In the genomic region with DNA sequence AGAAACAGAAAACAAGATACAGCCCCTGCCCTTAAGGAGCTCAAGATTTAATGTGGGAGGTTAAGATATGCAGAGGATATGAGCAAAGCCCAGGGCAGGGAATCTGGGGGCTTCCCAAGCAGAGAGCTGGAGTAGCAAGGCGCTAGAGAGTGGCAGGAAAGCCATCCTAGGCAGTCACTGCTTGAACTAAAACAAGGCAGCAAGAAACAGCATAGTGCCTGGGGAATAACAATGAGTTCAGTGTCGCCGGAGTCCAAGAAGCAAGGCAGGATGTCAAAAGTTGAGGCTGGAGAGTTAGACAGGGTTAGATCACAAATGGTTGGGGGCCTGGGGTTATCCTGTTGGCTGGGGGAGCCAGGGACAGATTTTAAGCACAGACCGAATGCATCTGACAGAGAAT, we compare ENCODE assay signal across 21 cellular contexts. TPM values are rescaled to one million over a fixed set of nuclear protein-coding genes. Genes with fewer than 3 reads are reported as not detected.
DNase-seq lines count a peak whose midpoint lies in the region; FAIRE-seq and TF ChIP-seq lines count a peak whose summit lies in the region.
"Had no signal": no experiment of that assay in that cellular context is flagged by ENCODE, and none has a peak within 500 bp of the region (broad histone marks: within the 10 kb centered on the region; RNA-seq: fewer than 3 reads in every experiment).

No MANE protein-coding gene starts in this region.

- no peak overlapping the region for H3K4me3 ChIP-seq in BLaER1 treated with 17β-estradiol and CSF1 and Interleukin-3, amounts not matched to agents 10 nM and 100 nM
- H3K4me3 ChIP-seq in right atrium auricular region (no peak overlapping the region), neural progenitor cell (no peak overlapping the region)
- H3K4me3 ChIP-seq: SK-N-MC had no signal

- H2AFZ ChIP-seq in neural progenitor cell (replicated peaks): no peak overlapping the region

- H3K36me3 Mint-ChIP-seq in brain: peaks cover 18% of the 10 kb centered on the region
- peaks cover 30% of the 10 kb centered on the region for H3K36me3 Mint-ChIP-seq in neural progenitor cell
- H3K36me3 Mint-ChIP-seq: memory B cell; naive thymus-derived CD8-positive, alpha-beta T cell had no signal

- no peaks in the 10 kb centered on the region for H3K27me3 Mint-ChIP-seq in brain
- H3K27me3 Mint-ChIP-seq in neural progenitor cell (ENCODE audit: insufficient read depth, low read depth): peaks cover 2% of the 10 kb centered on the region
- H3K27me3 Mint-ChIP-seq: activated CD8-positive, alpha-beta T cell treated with anti-CD3 and anti-CD28 coated beads for 36 hours; memory B cell; naive thymus-derived CD8-positive, alpha-beta T cell had no signal

- H3K9me3 ChIP-seq in BLaER1 treated with 17β-estradiol and CSF1 and Interleukin-3, amounts not matched to agents 10 nM and 100 nM (replicated peaks in 1 of 11): no peaks in the 10 kb centered on the region
- H3K9me3 ChIP-seq in right atrium auricular region (no peaks in the 10 kb centered on the region), neural progenitor cell (ENCODE audit: low read depth) (no peaks in the 10 kb centered on the region)

- no peak overlapping the region for H3K9ac ChIP-seq in BLaER1 treated with 17β-estradiol and CSF1 and Interleukin-3, amounts not matched to agents 10 nM and 100 nM
- no peak overlapping the region for H3K9ac ChIP-seq in neural progenitor cell

- H4K20me1 ChIP-seq in BLaER1 treated with 17β-estradiol and CSF1 and Interleukin-3, amounts not matched to agents 10 nM and 100 nM: no peaks in the 10 kb centered on the region
- H4K20me1 ChIP-seq in neural progenitor cell (ENCODE audit: low read depth): peaks cover 100% of the 10 kb centered on the region

- H3K27ac Mint-ChIP-seq in brain: peak overlapping the region; percentile 65 to 91 (median 88)
- H3K27ac Mint-ChIP-seq in neural progenitor cell: peak overlapping the region; percentile 20
- H3K27ac Mint-ChIP-seq: activated CD8-positive, alpha-beta T cell treated with anti-CD3 and anti-CD28 coated beads for 36 hours; memory B cell; naive thymus-derived CD8-positive, alpha-beta T cell had no signal

- H3K4me1 ChIP-seq in BLaER1 treated with 17β-estradiol and CSF1 and Interleukin-3, amounts not matched to agents 10 nM and 100 nM: peaks cover 7 to 27% (median 18%) of the 10 kb centered on the region in 10 experiments; a peak in 18 of 20 replicates
- peaks cover 0 to 57% of the 10 kb centered on the region in 2 donors for H3K4me1 ChIP-seq in right atrium auricular region
- peaks cover 78% of the 10 kb centered on the region for H3K4me1 ChIP-seq in neural progenitor cell

- no peak for FAIRE-seq in frontal cortex (lab: Jason Lieb, UNC)
- FAIRE-seq: endometrium, GM18507, keratinocyte had no signal

- peaks cover 92% of the 10 kb centered on the region for H3K4me1 Mint-ChIP-seq in brain
- peaks cover 75% of the 10 kb centered on the region for H3K4me1 Mint-ChIP-seq in neural progenitor cell
- H3K4me1 Mint-ChIP-seq: memory B cell; naive thymus-derived CD8-positive, alpha-beta T cell had no signal

- peaks cover 14% of the 10 kb centered on the region for H3F3A ChIP-seq in neural progenitor cell (ENCODE audit: low read depth)

- H3K9me3 Mint-ChIP-seq in brain (no peaks in the 10 kb centered on the region), neural progenitor cell (no peaks in the 10 kb centered on the region)

- no peaks in the 10 kb centered on the region for H3K27me3 ChIP-seq in BLaER1 treated with 17β-estradiol and CSF1 and Interleukin-3, amounts not matched to agents 10 nM and 100 nM
- H3K27me3 ChIP-seq in right atrium auricular region: no peaks in the 10 kb centered on the region
- H3K27me3 ChIP-seq in neural progenitor cell: no peaks in the 10 kb centered on the region

- peaks cover 100% of the 10 kb centered on the region for H3K79me2 ChIP-seq in neural progenitor cell (ENCODE audit: low read depth)

- H3K4me3 Mint-ChIP-seq in brain (peak overlapping the region; percentile 33 to 62 (median 43)), neural progenitor cell (peak overlapping the region; percentile 0)
- H3K4me3 Mint-ChIP-seq: activated CD8-positive, alpha-beta T cell treated with anti-CD3 and anti-CD28 coated beads for 36 hours; memory B cell; naive thymus-derived CD8-positive, alpha-beta T cell had no signal

- DNase-seq in right atrium auricular region (ENCODE audit: low spot score) (no peak), neural progenitor cell (ENCODE audit: low spot score) (no peak), NCI-H82 treated with DMSO at 0.1 percent for 48 hours (lab: John Stamatoyannopoulos, UW; ENCODE audit: unreplicated experiment) (no peak), frontal cortex (ENCODE audit: low spot score in 2 of 2) (no peak), DMS 273 treated with DMSO at 0.1 percent for 48 hours (lab: John Stamatoyannopoulos, UW) (no peak), NCI-H2171 (lab: John Stamatoyannopoulos, UW) (no peak)
- DNase-seq: ACHN; activated CD8-positive, alpha-beta T cell treated with anti-CD3 and anti-CD28 coated beads for 36 hours; activated naive CD4-positive, alpha-beta T cell; activated T-cell treated with anti-CD3 and anti-CD28 coated beads, Interleukin-2, amount 50 U/mL, for 1 hour; naive thymus-derived CD8-positive, alpha-beta T cell; NCI-H1417; NCI-H510A; stimulated activated CD4-positive, alpha-beta T cell treated with anti-CD3 and anti-CD28 coated beads, Interleukin-12 subunit alpha, Interleukin-12 subunit beta, amount 100 ng/mL, for 4 hours had no signal

- TF ChIP-seq CTCF in brain (conservative IDR thresholded peaks at IDR 0.05): no peak
- no peak for TF ChIP-seq CTCF in right atrium auricular region (IDR thresholded peaks at IDR 0.05)
- no peak for TF ChIP-seq CTCF in neural progenitor cell (IDR thresholded peaks at IDR 0.05)

- peak overlapping the region in 2 of 11 experiments; percentile 17 to 21; a peak in 1 of 22 replicates for H3K27ac ChIP-seq in BLaER1 treated with 17β-estradiol and CSF1 and Interleukin-3, amounts not matched to agents 10 nM and 100 nM
- H3K27ac ChIP-seq in right atrium auricular region: peak overlapping the region; percentile 6 to 41
- peak overlapping the region; percentile 67 for H3K27ac ChIP-seq in neural progenitor cell
- H3K27ac ChIP-seq: SK-N-MC had no signal

- peak overlapping the region; percentile 8 to 62 (median 56); a peak in 21 of 22 replicates for H3K4me2 ChIP-seq in BLaER1 treated with 17β-estradiol and CSF1 and Interleukin-3, amounts not matched to agents 10 nM and 100 nM
- peak overlapping the region; percentile 7 for H3K4me2 ChIP-seq in neural progenitor cell

- H3K36me3 ChIP-seq in BLaER1 treated with 17β-estradiol and CSF1 and Interleukin-3, amounts not matched to agents 10 nM and 100 nM: no peaks in the 10 kb centered on the region
- H3K36me3 ChIP-seq in right atrium auricular region (no peaks in the 10 kb centered on the region), neural progenitor cell (no peaks in the 10 kb centered on the region)

RNA-seq across cellular contexts. Expression of gene CDH2, which starts 24.6 kb away (rescaled TPM):
- 85.4 TPM for polyA plus RNA-seq in brain (ENCODE audit: insufficient read depth, low read depth, low replicate concordance)
- total RNA-seq in right atrium auricular region: 100 to 1,000 TPM; 205 to 269 TPM
- total RNA-seq in neural progenitor cell (ENCODE audit: low replicate concordance): 333 and 459 TPM in 2 replicates
- 215 TPM for total RNA-seq in frontal cortex
- total RNA-seq: naive thymus-derived CD8-positive, alpha-beta T cell had no signal
- polyA plus RNA-seq: naive thymus-derived CD8-positive, alpha-beta T cell had no signal
